8 cellular contexts compared by ENCODE assay signal in genomic region chr3:188153498-188153948, GRCh38. TPM values are rescaled to one million over a fixed set of nuclear protein-coding genes. Genes with fewer than 3 reads are reported as not detected.
DNase-seq lines count a peak whose midpoint lies in the region; ATAC-seq and TF ChIP-seq lines count a peak whose summit lies in the region.

No MANE protein-coding gene starts in this region.

- TF ChIP-seq CTCF in activated CD8-positive, alpha-beta T cell treated with anti-CD3 and anti-CD28 coated beads for 36 hours (IDR thresholded peaks at IDR 0.05), result no peak

- POLR2A ChIA-PET in activated CD8-positive, alpha-beta T cell treated with anti-CD3 and anti-CD28 coated beads for 36 hours (lab: Charles Lee), result interaction anchor here (0.6 to 3.0 kb wide), 8 partner anchors 11 to 414 kb away, joined by 3 to 11 read pairs (median 4); partner anchors contain the start of gene BCL6

- peaks cover 6% of the 10 kb centered on the region for H3K9me3 Mint-ChIP-seq in activated CD8-positive, alpha-beta T cell treated with anti-CD3 and anti-CD28 coated beads for 36 hours

- CTCF ChIA-PET in activated CD8-positive, alpha-beta T cell treated with anti-CD3 and anti-CD28 coated beads for 36 hours (lab: Charles Lee), result interaction anchor here (1.1 to 2.2 kb wide), 6 partner anchors 13 to 415 kb away, joined by 3 to 13 read pairs (median 5); partner anchors contain the start of gene BCL6

- intact Hi-C loops in activated CD8-positive, alpha-beta T cell treated with anti-CD3 and anti-CD28 coated beads for 36 hours (cut with micrococcal nuclease), result loop anchor here (10.0 kb wide), 1 partner anchor 229 kb away; no protein-coding TSS in a partner anchor

- peak overlapping the region; percentile 40 for H3K27ac Mint-ChIP-seq in activated CD8-positive, alpha-beta T cell treated with anti-CD3 and anti-CD28 coated beads for 36 hours

- H3K4me3 Mint-ChIP-seq in activated CD8-positive, alpha-beta T cell treated with anti-CD3 and anti-CD28 coated beads for 36 hours, result peak overlapping the region; percentile 75

- H3K27me3 Mint-ChIP-seq in activated CD8-positive, alpha-beta T cell treated with anti-CD3 and anti-CD28 coated beads for 36 hours, result no peaks in the 10 kb centered on the region

- peak; percentile 3 for ATAC-seq in HG02981 (IDR thresholded peaks at IDR 0.05; ENCODE audit: unreplicated experiment)
- ATAC-seq in activated CD8-positive, alpha-beta T cell treated with anti-CD3 and anti-CD28 coated beads for 36 hours, result peak; percentile 8

- peaks cover 52% of the 10 kb centered on the region for H3K4me1 Mint-ChIP-seq in activated CD8-positive, alpha-beta T cell treated with anti-CD3 and anti-CD28 coated beads for 36 hours (ENCODE audit: low read depth)

- TF ChIP-seq POLR2A in erythroblast (IDR thresholded peaks at IDR 0.05; ENCODE audit: low read length), result no peak

- DNase-seq in NCI-H1417 (lab: John Stamatoyannopoulos, UW) (peak; percentile 36 to 81 (median 78)), NCI-H1417 treated with DMSO at 0.1 percent for 48 hours (lab: John Stamatoyannopoulos, UW) (no peak), NCI-H460 (ENCODE audit: extremely low read depth, low read depth) (peak; percentile 61), erythroblast (lab: John Stamatoyannopoulos, UW) (peak; percentile 30 to 41), midbrain (lab: John Stamatoyannopoulos, UW) (peak; percentile 46), stromal cell of bone marrow (ENCODE audit: low read depth) (peak; percentile 82)
- DNase-seq in activated CD8-positive, alpha-beta T cell treated with anti-CD3 and anti-CD28 coated beads for 36 hours, result no peak

- peaks cover 3% of the 10 kb centered on the region for H3K36me3 Mint-ChIP-seq in activated CD8-positive, alpha-beta T cell treated with anti-CD3 and anti-CD28 coated beads for 36 hours (ENCODE audit: low read depth)

RNA-seq across cellular contexts. Expression of gene LPP, which starts 0.4 kb away (rescaled TPM):
- 21.2 and 22.1 TPM in 2 replicates for total RNA-seq in NCI-H460 (2014; rRNA removed; shearing (Covaris generic))
- 5.5 and 14.5 TPM in 2 replicates for polyA plus RNA-seq in NCI-H460 (2014; cell fraction: nucleus; rRNA removed)
- 10 to 100 TPM; 16.4 to 22.6 TPM for total RNA-seq in activated CD8-positive, alpha-beta T cell treated with anti-CD3 and anti-CD28 coated beads for 36 hours

Comparison
In these comparisons a context has a peak if more than half of its experiments do, and no peak if none do; other contexts are left out.
1. DNase-seq: peak in NCI-H1417 (3 of 3), NCI-H460 (single experiment), erythroblast (2 of 2), midbrain (single experiment) and stromal cell of bone marrow (single experiment); none in NCI-H1417 treated with DMSO at 0.1 percent for 48 hours (single experiment) and activated CD8-positive, alpha-beta T cell treated with anti-CD3 and anti-CD28 coated beads for 36 hours (single experiment).